Comparison of ENCODE assay signal across 1 cellular context in genomic region chr14:71400821-71401447, GRCh38.
TF ChIP-seq lines count a peak whose summit lies in the region.

No MANE protein-coding gene starts in this region.

TF ChIP-seq in HEK293, 187 proteins besides CTCF, POLR2A, EP300 and RAD21 (continued from another document):
- TF ChIP-seq ZNF610 (tag by site-specific recombination; IDR thresholded peaks at IDR 0.05; ENCODE audit: borderline replicate concordance) (no peak), ZNF701 (tag by site-specific recombination; IDR thresholded peaks at IDR 0.05) (no peak), ZSCAN30 (tag by site-specific recombination; IDR thresholded peaks at IDR 0.05) (no peak), ZFP41 (tag by site-specific recombination; IDR thresholded peaks at IDR 0.05; ENCODE audit: borderline replicate concordance) (no peak), ZNF114 (tag by site-specific recombination; IDR thresholded peaks at IDR 0.05) (no peak), ZNF121 (tag by site-specific recombination; IDR thresholded peaks at IDR 0.05) (no peak), ZNF792 (tag by site-specific recombination; IDR thresholded peaks at IDR 0.05) (no peak), ZBTB48 (tag by site-specific recombination; IDR thresholded peaks at IDR 0.05) (no peak), PRDM4 (tag by site-specific recombination; IDR thresholded peaks at IDR 0.05) (no peak; the same call in 1 of the 2 replicates)
TF ChIP-seq in HEK293: peak in this region for 7.
